8 cellular contexts compared by ENCODE assay signal in genomic region chr6:144063744-144064401, GRCh38. TPM values are rescaled to one million over a fixed set of nuclear protein-coding genes. Genes with fewer than 3 reads are reported as not detected.
A peak's percentile ranks its signal among the peaks of the same experiment; 100 is the strongest.
DNase-seq lines count a peak whose midpoint lies in the region; ATAC-seq and TF ChIP-seq lines count a peak whose summit lies in the region.

No MANE protein-coding gene starts in this region.

- intact Hi-C loops in left ventricle myocardium superior (cut with micrococcal nuclease) = no loop called here

- H3K4me3 ChIP-seq in GM06990 (replicated peaks; ENCODE audit: low read depth, low read length) = peak overlapping the region; percentile 83
- peak overlapping the region; percentile 81 for H3K4me3 ChIP-seq in GM23338
- peak overlapping the region; percentile 67 for H3K4me3 ChIP-seq in Karpas-422 (ENCODE audit: low read length)

- H3K27ac ChIP-seq in GM23338 (ENCODE audit: low read depth) (no peak overlapping the region), Karpas-422 (ENCODE audit: low read length) (peak overlapping the region; percentile 74)

- H2AFZ ChIP-seq in GM23338 (peak overlapping the region; percentile 91), Karpas-422 (ENCODE audit: low read length) (peak overlapping the region; percentile 82; the same call in 1 of the 2 replicates)

- peaks cover 4% of the 10 kb centered on the region; the same call in 1 of the 2 replicates for H3F3A ChIP-seq in GM23338 (replicated peaks; ENCODE audit: low read depth)

- no peak overlapping the region for H3K27ac Mint-ChIP-seq in GM23338
- H3K27ac Mint-ChIP-seq in activated naive CD4-positive, alpha-beta T cell treated with anti-CD3 and anti-CD28 coated beads, Interleukin-2, amount 50 U/mL, for 24 hours = peak overlapping the region; percentile 37

- H3K79me2 ChIP-seq in GM23338 (replicated peaks; ENCODE audit: insufficient read depth) (no peaks in the 10 kb centered on the region), Karpas-422 (ENCODE audit: low read length) (no peaks in the 10 kb centered on the region)

- peak overlapping the region; percentile 93 for H3K9ac ChIP-seq in Karpas-422 (ENCODE audit: low read length)

- H3K4me1 ChIP-seq in GM23338 (ENCODE audit: insufficient read depth) (peaks cover 32% of the 10 kb centered on the region), Karpas-422 (ENCODE audit: low read length) (peaks cover 41% of the 10 kb centered on the region)

- peak overlapping the region; percentile 83 for H3K4me3 Mint-ChIP-seq in GM23338
- H3K4me3 Mint-ChIP-seq in activated naive CD4-positive, alpha-beta T cell treated with anti-CD3 and anti-CD28 coated beads, Interleukin-2, amount 50 U/mL, for 24 hours = peak overlapping the region; percentile 91

- 0 out of 3 replicates have a peak, but pooled peaks cover 2% of the 10 kb centered on the region for H3K9me3 Mint-ChIP-seq in GM23338
- H3K9me3 Mint-ChIP-seq in activated naive CD4-positive, alpha-beta T cell treated with anti-CD3 and anti-CD28 coated beads, Interleukin-2, amount 50 U/mL, for 24 hours = no peaks in the 10 kb centered on the region

- peaks cover 49% of the 10 kb centered on the region for H3K27me3 Mint-ChIP-seq in GM23338 (ENCODE audit: insufficient read depth, low read depth, poor library complexity)
- no peaks in the 10 kb centered on the region for H3K27me3 Mint-ChIP-seq in activated naive CD4-positive, alpha-beta T cell treated with anti-CD3 and anti-CD28 coated beads, Interleukin-2, amount 50 U/mL, for 24 hours

- H3K36me3 ChIP-seq in GM06990 (ENCODE audit: control insufficient read depth, insufficient read depth, low read length) (no peaks in the 10 kb centered on the region), GM23338 (ENCODE audit: insufficient read depth) (no peaks in the 10 kb centered on the region), Karpas-422 (ENCODE audit: insufficient read depth, low read length) (no peaks in the 10 kb centered on the region)

- H3K27me3 ChIP-seq in GM06990 (replicated peaks; ENCODE audit: control insufficient read depth, insufficient read depth, low read length) (no peaks in the 10 kb centered on the region), GM23338 (ENCODE audit: insufficient read depth) (peaks cover 88% of the 10 kb centered on the region), Karpas-422 (ENCODE audit: low read length) (peaks cover 2% of the 10 kb centered on the region; the same call in 1 of the 2 replicates)

- peak; percentile 95 for DNase-seq in GM06990 (ENCODE audit: extremely low read depth, insufficient read length)
- peak; percentile 77 for DNase-seq in GM23338 (ENCODE audit: low spot score)
- DNase-seq in Karpas-422 = peak; percentile 94
- DNase-seq in left ventricle myocardium superior = peak; percentile 92
- peak; percentile 45 for DNase-seq in putamen (ENCODE audit: low spot score)
- DNase-seq in NCI-H446 treated with DMSO at 0.1 percent for 48 hours (lab: John Stamatoyannopoulos, UW) = no peak

- H4K20me1 ChIP-seq in GM23338 (replicated peaks; ENCODE audit: insufficient read depth) = peaks cover 14% of the 10 kb centered on the region
- H4K20me1 ChIP-seq in Karpas-422 (ENCODE audit: insufficient read depth, low read depth, low read length) = no peaks in the 10 kb centered on the region

- TF ChIP-seq CTCF in GM06990 (IDR thresholded peaks at IDR 0.05; ENCODE audit: insufficient read depth, low read length, poor library complexity, severe bottlenecking) (peak; percentile 11), GM23338 (conservative IDR thresholded peaks at IDR 0.05; ENCODE audit: low read depth in 2 of 2) (peak in 1 of 2 experiments; percentile 25; a peak in 1 of 4 replicates)

- no peaks in the 10 kb centered on the region for H3K36me3 Mint-ChIP-seq in GM23338 (ENCODE audit: low read depth)
- H3K36me3 Mint-ChIP-seq in activated naive CD4-positive, alpha-beta T cell treated with anti-CD3 and anti-CD28 coated beads, Interleukin-2, amount 50 U/mL, for 24 hours = no peaks in the 10 kb centered on the region

- peaks cover 32% of the 10 kb centered on the region for H3K4me1 Mint-ChIP-seq in GM23338
- peaks cover 39% of the 10 kb centered on the region for H3K4me1 Mint-ChIP-seq in activated naive CD4-positive, alpha-beta T cell treated with anti-CD3 and anti-CD28 coated beads, Interleukin-2, amount 50 U/mL, for 24 hours

- H3K4me2 ChIP-seq in GM23338 = peak overlapping the region; percentile 89
- H3K4me2 ChIP-seq in Karpas-422 (ENCODE audit: low read depth, low read length, poor library complexity, severe bottlenecking) = peak overlapping the region; percentile 93

- H3K9me3 ChIP-seq in Karpas-422 (ENCODE audit: low read length) = no peaks in the 10 kb centered on the region

- ATAC-seq in GM23338 = peak; percentile 80
- peak; percentile 82 for ATAC-seq in SK-N-SH treated with all-trans-retinoic acid at 6 μM for 48 hours
- peak; percentile 99 for ATAC-seq in left ventricle myocardium superior

- H3K9me2 ChIP-seq in GM23338 (ENCODE audit: insufficient read depth) (peaks cover 4% of the 10 kb centered on the region; the same call in 1 of the 2 replicates), Karpas-422 (replicated peaks; ENCODE audit: insufficient read depth, low read length) (no peaks in the 10 kb centered on the region)

TF ChIP-seq in GM23338, 12 proteins besides CTCF, POLR2A, EP300 and RAD21 (continues in another document):
- TF ChIP-seq STAT1 (IDR thresholded peaks at IDR 0.05; ENCODE audit: unreplicated experiment) = no peak
- no peak for TF ChIP-seq REST (IDR thresholded peaks at IDR 0.05; ENCODE audit: unreplicated experiment)
- no peak for TF ChIP-seq NANOG (IDR thresholded peaks at IDR 0.05; ENCODE audit: borderline replicate concordance)
- peak; percentile 80 for TF ChIP-seq CREB1 (CRISPR knock-in tag; IDR thresholded peaks at IDR 0.05; ENCODE audit: low read depth)
- TF ChIP-seq ZNF331 (CRISPR knock-in tag; IDR thresholded peaks at IDR 0.05; ENCODE audit: low read depth) = no peak

TF ChIP-seq in SK-N-SH treated with all-trans-retinoic acid at 6 μM for 48 hours, 23 proteins besides CTCF, POLR2A, EP300 and RAD21 (continues in another document):
- no peak for TF ChIP-seq TCF4 (CRISPR knock-in tag; IDR thresholded peaks at IDR 0.05; ENCODE audit: borderline replicate concordance)
- no peak for TF ChIP-seq SNAI2 (CRISPR knock-in tag; IDR thresholded peaks at IDR 0.05)
- TF ChIP-seq ESRRG (CRISPR knock-in tag; IDR thresholded peaks at IDR 0.05) = no peak
- no peak for TF ChIP-seq CREB5 (CRISPR knock-in tag; IDR thresholded peaks at IDR 0.05; ENCODE audit: low read depth)
- no peak for TF ChIP-seq ZFP30 (CRISPR knock-in tag; IDR thresholded peaks at IDR 0.05)
- no peak for TF ChIP-seq TSHZ2 (CRISPR knock-in tag; IDR thresholded peaks at IDR 0.05)
- TF ChIP-seq GLIS3 (CRISPR knock-in tag; IDR thresholded peaks at IDR 0.05) = no peak
- TF ChIP-seq ZNF8 (CRISPR knock-in tag; IDR thresholded peaks at IDR 0.05) = no peak

RNA-seq across cellular contexts. Expression of gene SF3B5, which starts 31.5 kb away (rescaled TPM):
- total RNA-seq in GM23338 (2014; rRNA removed; shearing (Covaris generic)) = 151 and 174 TPM in 2 replicates
- polyA plus RNA-seq in GM23338 (2016; fragmentation: Nextera tagmentation; extraction: Ambion mirVana) = 171 and 183 TPM in 2 replicates
- total RNA-seq in Karpas-422 (2014; rRNA removed; shearing (Covaris generic); ENCODE audit: low replicate concordance) = 149 and 168 TPM in 2 replicates
- 125 TPM for total RNA-seq in left ventricle myocardium superior

RNA-seq across cellular contexts. Expression of gene PLAGL1, which starts 55.8 kb away (rescaled TPM):
- 0.66 and 0.90 TPM in 2 replicates for total RNA-seq in GM23338 (2014; rRNA removed; shearing (Covaris generic))
- polyA plus RNA-seq in GM23338 (2016; fragmentation: Nextera tagmentation; extraction: Ambion mirVana) = 1.4 and 1.7 TPM in 2 replicates
- 4.7 and 6.5 TPM in 2 replicates for total RNA-seq in Karpas-422 (2014; rRNA removed; shearing (Covaris generic); ENCODE audit: low replicate concordance)
- total RNA-seq in left ventricle myocardium superior = 10.9 TPM
